Comparison of ENCODE assay signal across 27 cellular contexts in the genomic region with DNA sequence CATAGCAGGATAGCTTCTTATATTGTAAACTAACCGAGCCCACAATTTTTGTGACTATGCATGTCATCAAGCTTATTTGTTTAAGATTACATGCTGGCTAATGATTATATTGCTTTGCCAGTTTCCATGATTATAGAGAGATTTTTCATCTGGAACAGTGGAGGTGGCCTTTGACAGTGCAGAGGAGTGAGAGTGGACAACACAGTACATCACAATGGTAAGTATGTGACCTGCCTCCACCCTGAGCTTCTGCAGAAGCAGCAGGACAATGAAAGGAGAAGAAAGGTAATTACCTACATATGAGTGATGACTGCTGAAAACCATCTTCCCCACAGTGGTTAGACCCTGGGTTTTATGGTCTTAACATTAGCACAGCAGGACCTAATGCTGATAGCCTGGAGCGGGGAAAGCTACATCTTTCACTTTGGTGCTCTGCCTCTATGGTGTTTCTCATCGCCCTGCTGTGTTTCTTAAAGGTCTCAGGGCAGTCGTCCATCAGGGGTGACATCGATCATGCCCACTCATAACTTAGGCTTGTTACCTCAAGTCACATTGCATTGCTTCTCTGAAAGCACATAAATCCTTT.
A peak's percentile ranks its signal among the peaks of the same experiment; 100 is the strongest.
DNase-seq lines count a peak whose midpoint lies in the region; ATAC-seq and TF ChIP-seq lines count a peak whose summit lies in the region.
"Had no signal": no experiment of that assay in that cellular context is flagged by ENCODE, and none has a peak within 500 bp of the region (broad histone marks: within the 10 kb centered on the region; RNA-seq: fewer than 3 reads in every experiment).

No MANE protein-coding gene starts in this region.

- POLR2A ChIA-PET in WTC11 (lab: Charles Lee): no interaction called here

- TF ChIP-seq CTCF in WTC11 (IDR thresholded peaks at IDR 0.05) (no peak), endodermal cell (conservative IDR thresholded peaks at IDR 0.05) (no peak)

- CTCF ChIA-PET in WTC11 (lab: Charles Lee): no interaction called here

- 40 to 72% methylated on average over 4 to 5 of the region's 5 CpGs for WGBS in endodermal cell (ENCODE audit: insufficient coverage in 1 of 2, insufficient read length in 1 of 2), 2 experiments

- H3K36me3 Mint-ChIP-seq in WTC11 (no peaks in the 10 kb centered on the region), endodermal cell (ENCODE audit: low read depth) (no peaks in the 10 kb centered on the region)
- H3K36me3 Mint-ChIP-seq: stimulated activated effector memory CD8-positive, alpha-beta T cell treated with anti-CD3 and anti-CD28 coated beads, Interleukin-12 subunit alpha, Interleukin-12 subunit beta, amount 100 ng/mL, for 72 hours; type B pancreatic cell had no signal

- H3K9me3 Mint-ChIP-seq in WTC11: peaks cover 5% of the 10 kb centered on the region
- H3K9me3 Mint-ChIP-seq in endodermal cell: peaks cover 5% of the 10 kb centered on the region
- H3K9me3 Mint-ChIP-seq: activated naive CD8-positive, alpha-beta T cell treated with anti-CD3 and anti-CD28 coated beads, Interleukin-2, amount 50 U/mL, for 24 hours; HFFc6; neural crest cell; stimulated activated effector memory CD8-positive, alpha-beta T cell treated with anti-CD3 and anti-CD28 coated beads, Interleukin-12 subunit alpha, Interleukin-12 subunit beta, amount 100 ng/mL, for 72 hours; T-helper 2 cell treated with Interferon-gamma antibody and Interleukin-4, amounts not matched to agents 5 μg/mL and 100 μg/mL, for 36 hours; type B pancreatic cell had no signal

- H3K27ac ChIP-seq in endodermal cell (ENCODE audit: low read depth, low read length): no peak overlapping the region
- H3K27ac ChIP-seq: BLaER1, brain microvascular endothelial cell, PC-9, right lobe of liver had no signal

- peaks cover 7% of the 10 kb centered on the region for H3K9me3 ChIP-seq in endodermal cell (ENCODE audit: control insufficient read depth, low read length)
- H3K9me3 ChIP-seq: right lobe of liver had no signal

- H3K4me1 ChIP-seq in endodermal cell (ENCODE audit: control insufficient read depth, insufficient read depth, low read length): peaks cover 3% of the 10 kb centered on the region
- H3K4me1 ChIP-seq: BLaER1, right lobe of liver had no signal

- H3K4me1 Mint-ChIP-seq in WTC11: peaks cover 38% of the 10 kb centered on the region
- peaks cover 19% of the 10 kb centered on the region for H3K4me1 Mint-ChIP-seq in endodermal cell
- H3K4me1 Mint-ChIP-seq: activated CD4-positive, alpha-beta T cell treated with anti-CD3 and anti-CD28 coated beads for 36 hours; activated naive CD8-positive, alpha-beta T cell treated with anti-CD3 and anti-CD28 coated beads, Interleukin-2, amount 50 U/mL, for 24 hours; neural crest cell; stimulated activated effector memory CD8-positive, alpha-beta T cell treated with anti-CD3 and anti-CD28 coated beads, Interleukin-12 subunit alpha, Interleukin-12 subunit beta, amount 100 ng/mL, for 72 hours had no signal

- H3K27me3 Mint-ChIP-seq in WTC11 (ENCODE audit: low read depth) (no peaks in the 10 kb centered on the region), endodermal cell (ENCODE audit: insufficient read depth) (no peaks in the 10 kb centered on the region)
- H3K27me3 Mint-ChIP-seq: activated CD4-positive, alpha-beta T cell treated with anti-CD3 and anti-CD28 coated beads for 36 hours; activated naive CD8-positive, alpha-beta T cell treated with anti-CD3 and anti-CD28 coated beads, Interleukin-2, amount 50 U/mL, for 24 hours had no signal

- H3K4me3 Mint-ChIP-seq in WTC11 (no peak overlapping the region), endodermal cell (no peak overlapping the region)
- H3K4me3 Mint-ChIP-seq: activated CD4-positive, alpha-beta T cell treated with anti-CD3 and anti-CD28 coated beads for 36 hours; activated naive CD8-positive, alpha-beta T cell treated with anti-CD3 and anti-CD28 coated beads, Interleukin-2, amount 50 U/mL, for 24 hours; HFFc6; neural crest cell; stimulated activated effector memory CD8-positive, alpha-beta T cell treated with anti-CD3 and anti-CD28 coated beads, Interleukin-12 subunit alpha, Interleukin-12 subunit beta, amount 100 ng/mL, for 72 hours; T-helper 2 cell treated with Interferon-gamma antibody and Interleukin-4, amounts not matched to agents 5 μg/mL and 100 μg/mL, for 36 hours; type B pancreatic cell had no signal

- no peak overlapping the region for H3K9ac ChIP-seq in endodermal cell (ENCODE audit: extremely low read depth, low read length, poor library complexity, severe bottlenecking)
- H3K9ac ChIP-seq: BLaER1 had no signal

- DNase-seq in ELF-1 (ENCODE audit: low read depth, low spot score): peak; percentile 81
- peak; percentile 39 for DNase-seq in NCI-H1417 treated with DMSO at 0.1 percent for 48 hours (lab: John Stamatoyannopoulos, UW)
- no peak for DNase-seq in WTC11 (ENCODE audit: low spot score)
- DNase-seq in left kidney (ENCODE audit: low read depth, low spot score): peak; percentile 16
- DNase-seq in endodermal cell: no peak
- DNase-seq in GM19238 (ENCODE audit: insufficient read length, low spot score): no peak
- DNase-seq: ACHN; activated CD4-positive, alpha-beta T cell treated with anti-CD3 and anti-CD28 coated beads for 36 hours; activated naive CD8-positive, alpha-beta T cell treated with anti-CD3 and anti-CD28 coated beads, Interleukin-2, amount 50 U/mL, for 24 hours; activated T-cell treated with anti-CD3 and anti-CD28 coated beads, Interleukin-2, amount 50 U/mL, for 1 hour; brain microvascular endothelial cell; HFFc6; NCI-H1048; NCI-H2029 treated with DMSO at 0.1 percent for 48 hours; NK-92 treated with Interleukin-12 subunit alpha and Interleukin-12 subunit beta, amount 100 ng/mL, for 24 hours; PC-9; right lobe of liver; SHP77 treated with DMSO at 0.1 percent for 48 hours; stimulated activated CD4-positive, alpha-beta T cell treated with anti-CD3 and anti-CD28 coated beads, Interleukin-12 subunit alpha, Interleukin-12 subunit beta, amount 100 ng/mL, for 4 hours; stimulated activated CD4-positive, alpha-beta T cell treated with anti-CD3 and anti-CD28 coated beads, Interleukin-4, amount 100 ng/mL, for 1 hour had no signal

- H3K27ac Mint-ChIP-seq in WTC11 (no peak overlapping the region), endodermal cell (no peak overlapping the region)
- H3K27ac Mint-ChIP-seq: activated CD4-positive, alpha-beta T cell treated with anti-CD3 and anti-CD28 coated beads for 36 hours; activated naive CD8-positive, alpha-beta T cell treated with anti-CD3 and anti-CD28 coated beads, Interleukin-2, amount 50 U/mL, for 24 hours; HFFc6; stimulated activated effector memory CD8-positive, alpha-beta T cell treated with anti-CD3 and anti-CD28 coated beads, Interleukin-12 subunit alpha, Interleukin-12 subunit beta, amount 100 ng/mL, for 72 hours; T-helper 2 cell treated with Interferon-gamma antibody and Interleukin-4, amounts not matched to agents 5 μg/mL and 100 μg/mL, for 36 hours; type B pancreatic cell had no signal

- H3K4me3 ChIP-seq in endodermal cell (ENCODE audit: low read length): no peak overlapping the region
- H3K4me3 ChIP-seq: BLaER1, PC-9, right lobe of liver had no signal

- no peaks in the 10 kb centered on the region for H3K36me3 ChIP-seq in endodermal cell (ENCODE audit: control insufficient read depth, insufficient read depth, low read length)
- H3K36me3 ChIP-seq: BLaER1, brain microvascular endothelial cell, right lobe of liver had no signal

- H3K27me3 ChIP-seq in endodermal cell (ENCODE audit: control insufficient read depth, insufficient read depth, low read length, poor library complexity, severe bottlenecking): no peaks in the 10 kb centered on the region
- H3K27me3 ChIP-seq: BLaER1, brain microvascular endothelial cell, right lobe of liver had no signal

- peak; percentile 60 for ATAC-seq in WTC11
- ATAC-seq in GM21576 (IDR thresholded peaks at IDR 0.05; ENCODE audit: unreplicated experiment): no peak
- no peak for ATAC-seq in HG02938 (IDR thresholded peaks at IDR 0.05; ENCODE audit: unreplicated experiment)
- ATAC-seq: activated CD4-positive, alpha-beta T cell treated with anti-CD3 and anti-CD28 coated beads for 36 hours; activated naive CD8-positive, alpha-beta T cell treated with anti-CD3 and anti-CD28 coated beads, Interleukin-2, amount 50 U/mL, for 24 hours; right lobe of liver; stimulated activated effector memory CD8-positive, alpha-beta T cell treated with anti-CD3 and anti-CD28 coated beads, Interleukin-12 subunit alpha, Interleukin-12 subunit beta, amount 100 ng/mL, for 72 hours had no signal

TF ChIP-seq in WTC11, 78 proteins besides CTCF, POLR2A, EP300 and RAD21:
- TF ChIP-seq ZNF423 (CRISPR knock-in tag; IDR thresholded peaks at IDR 0.05) (peak; percentile 19; the same call in 1 of the 2 replicates), ATF1 (CRISPR knock-in tag; IDR thresholded peaks at IDR 0.05) (no peak)

Comparison
In these comparisons a context has a peak if more than half of its experiments do, and no peak if none do; other contexts are left out.
1. DNase-seq: peak in ELF-1 (single experiment), NCI-H1417 treated with DMSO at 0.1 percent for 48 hours (single experiment) and left kidney (single experiment); none in WTC11 (single experiment), endodermal cell (single experiment) and GM19238 (single experiment).